33 cellular contexts compared by ENCODE assay signal in the genomic region with DNA sequence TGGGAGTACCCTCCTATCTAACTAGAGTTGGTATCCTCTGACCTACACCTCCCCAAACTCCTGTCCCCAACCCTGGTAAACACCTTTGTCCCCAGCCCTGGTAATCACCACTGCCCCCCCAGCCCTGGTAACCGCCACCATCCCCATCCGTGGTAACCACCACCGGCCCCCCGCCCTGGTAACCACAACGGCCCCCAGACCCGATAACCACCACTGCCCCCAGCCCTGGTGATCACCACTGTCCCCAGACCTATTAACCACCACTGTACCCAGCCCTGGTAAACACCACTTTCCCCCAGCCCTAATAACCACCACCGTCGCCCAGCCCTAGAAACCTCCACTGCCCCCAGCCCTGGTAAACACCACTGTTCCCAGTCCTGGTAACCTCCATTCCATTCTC.
"Had no signal": no experiment of that assay in that cellular context is flagged by ENCODE, and none has a peak within 500 bp of the region (broad histone marks: within the 10 kb centered on the region; RNA-seq: fewer than 3 reads in every experiment).

No MANE protein-coding gene starts in this region.

- DNase-seq: Karpas-422, Kasumi-1, MG63, MM.1S, MV-4-11, NCI-H1048, NCI-H1092, NCI-H1092 treated with DMSO at 0.1 percent for 48 hours, NCI-H1105, NCI-H1105 treated with DMSO at 0.1 percent for 48 hours, NCI-H1417, NCI-H1417 treated with DMSO at 0.1 percent for 48 hours, NCI-H1436, NCI-H1436 treated with DMSO at 0.1 percent for 48 hours, NCI-H146, NCI-H1694, NCI-H1694 treated with DMSO at 0.1 percent for 48 hours, NCI-H187, NCI-H187 treated with DMSO at 0.1 percent for 48 hours, NCI-H1930, NCI-H2029, NCI-H2029 treated with DMSO at 0.1 percent for 48 hours, NCI-H2081, NCI-H2081 treated with DMSO at 0.1 percent for 48 hours, NCI-H2107, NCI-H2171, NCI-H2171 treated with DMSO at 0.1 percent for 48 hours, NCI-H2227 treated with DMSO at 0.1 percent for 48 hours, NCI-H226, NCI-H345, NCI-H446, NCI-H446 treated with DMSO at 0.1 percent for 48 hours, NCI-H510A had no signal
